8 cellular contexts compared by ENCODE assay signal in genomic region chr19:10928563-10929401, GRCh38. TPM values are rescaled to one million over a fixed set of nuclear protein-coding genes. Genes with fewer than 3 reads are reported as not detected.
A peak's percentile ranks its signal among the peaks of the same experiment; 100 is the strongest.
DNase-seq lines count a peak whose midpoint lies in the region; ATAC-seq and TF ChIP-seq lines count a peak whose summit lies in the region.

TIMM29 (plus strand) TSS chr19:10928811; CDS start chr19:10928823, 12 bp downstream.
YIPF2 (minus strand) TSS chr19:10928639; CDS start chr19:10928410, 229 bp downstream.

- peak within 1 kb of the TSS; percentile 89 for H3K4me3 Mint-ChIP-seq in chondrocyte (ENCODE audit: unreplicated experiment)

- H3K4me3 ChIP-seq in AG09309 (ENCODE audit: control insufficient read depth, low read depth, low read length): peak within 1 kb of the TSS; percentile 85
- peak within 1 kb of the TSS; percentile 65 for H3K4me3 ChIP-seq in kidney epithelial cell (ENCODE audit: low read depth, low read length)

- peak; percentile 83 for ATAC-seq in GM19025 (IDR thresholded peaks at IDR 0.05; ENCODE audit: low read depth, unreplicated experiment)
- peak; percentile 79 for ATAC-seq in HG03378 (IDR thresholded peaks at IDR 0.05; ENCODE audit: unreplicated experiment)

- H3K9me3 Mint-ChIP-seq in chondrocyte (ENCODE audit: low read depth): no peaks in the 10 kb centered on the region

- H3K36me3 Mint-ChIP-seq in chondrocyte (ENCODE audit: low read depth): peaks cover 7% of the 10 kb centered on the region

- peak within 1 kb of the TSS; percentile 95 for H3K27ac Mint-ChIP-seq in chondrocyte (ENCODE audit: unreplicated experiment)

- TF ChIP-seq CTCF in AG09309 (IDR thresholded peaks at IDR 0.05; ENCODE audit: control insufficient read depth, insufficient read depth, low read depth, low read length, missing control alignments): no peak
- TF ChIP-seq CTCF in chondrocyte (IDR thresholded peaks at IDR 0.05): peak; percentile 20
- TF ChIP-seq CTCF in kidney epithelial cell (IDR thresholded peaks at IDR 0.05; ENCODE audit: insufficient read depth, low read length, poor library complexity, severe bottlenecking): no peak

- H3K36me3 ChIP-seq in kidney epithelial cell (ENCODE audit: control insufficient read depth, insufficient read depth, low read length): peaks cover 1% of the 10 kb centered on the region

- no peaks in the 10 kb centered on the region for H3K27me3 ChIP-seq in kidney epithelial cell (ENCODE audit: control insufficient read depth, insufficient read depth, low read length)

- DNase-seq in AG09309 (ENCODE audit: low read depth) (peak; percentile 93), NCI-H510A (lab: John Stamatoyannopoulos, UW) (peak; percentile 98), chondrocyte (ENCODE audit: low spot score) (peak; percentile 99), kidney epithelial cell (ENCODE audit: low read depth) (peak; percentile 88)
- peak; percentile 93 to 94 for DNase-seq in activated CD4-positive, alpha-beta T cell treated with anti-CD3 and anti-CD28 coated beads for 24 hours (ENCODE audit: low read depth in 2 of 2)
- DNase-seq in stimulated activated CD4-positive, alpha-beta T cell treated with anti-CD3 and anti-CD28 coated beads, Interleukin-15, amount 100 ng/mL, for 48 hours (ENCODE audit: low read depth in 2 of 2): peak; percentile 93 to 96

- H3K27me3 Mint-ChIP-seq in chondrocyte (ENCODE audit: low read depth): no peaks in the 10 kb centered on the region

- peaks cover 23% of the 10 kb centered on the region for H3K4me1 Mint-ChIP-seq in chondrocyte (ENCODE audit: low read depth)

RNA-seq across cellular contexts. Expression of gene TIMM29, which starts in this region (rescaled TPM):
- total RNA-seq in chondrocyte (22.1 to 25.7 TPM (median 24.2 TPM) in 3 replicates), kidney epithelial cell (37.0 and 44.2 TPM in 2 replicates)

RNA-seq across cellular contexts. Expression of gene YIPF2, which starts in this region (rescaled TPM):
- total RNA-seq in chondrocyte (74.5 to 88.2 TPM (median 76.1 TPM) in 3 replicates), kidney epithelial cell (61.1 and 91.7 TPM in 2 replicates)

Comparison
In these comparisons a context has a peak if more than half of its experiments do, and no peak if none do; other contexts are left out.
1. Peak in every context shown above with its lines: DNase-seq, ATAC-seq and H3K4me3 ChIP-seq.